ENCODE assay signal across 2 cellular contexts in the genomic region with DNA sequence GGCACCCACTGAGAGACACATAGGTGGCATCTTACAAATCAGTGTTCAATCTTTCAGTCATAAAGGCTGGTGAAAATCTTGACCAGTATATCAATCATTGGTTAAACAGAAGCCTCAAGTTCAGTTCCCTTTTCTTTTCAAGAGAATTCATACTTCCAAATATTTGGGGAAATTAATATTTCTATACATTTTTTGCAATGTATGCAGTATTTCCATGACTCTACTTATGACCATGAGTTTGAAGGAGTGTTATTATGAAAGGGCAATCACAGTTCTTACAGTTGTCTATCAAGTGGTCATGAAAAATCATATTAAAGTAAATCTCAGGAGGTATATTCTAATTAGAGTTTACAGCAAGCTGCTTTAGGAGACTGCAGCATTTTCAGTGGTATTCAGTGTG.
TF ChIP-seq lines count a peak whose summit lies in the region.

No MANE protein-coding gene starts in this region.

TF ChIP-seq in HepG2, 621 proteins besides CTCF, POLR2A, EP300 and RAD21 (continued from another document):
- TF ChIP-seq ZBTB40 (IDR thresholded peaks at IDR 0.05) (no peak), ZBTB40 (CRISPR knock-in tag; IDR thresholded peaks at IDR 0.05) (no peak), RXRA (CRISPR knock-in tag; IDR thresholded peaks at IDR 0.05) (no peak), ZNF772 (CRISPR knock-in tag; IDR thresholded peaks at IDR 0.05) (no peak), ZKSCAN5 (CRISPR knock-in tag; IDR thresholded peaks at IDR 0.05) (no peak), ZNF766 (CRISPR knock-in tag; IDR thresholded peaks at IDR 0.05; ENCODE audit: borderline replicate concordance) (no peak), MAFF (IDR thresholded peaks at IDR 0.05; ENCODE audit: low read depth, low read length) (peak; percentile 58), ZNF232 (CRISPR knock-in tag; IDR thresholded peaks at IDR 0.05; ENCODE audit: borderline replicate concordance) (no peak)
- TF ChIP-seq, protein P1, sequence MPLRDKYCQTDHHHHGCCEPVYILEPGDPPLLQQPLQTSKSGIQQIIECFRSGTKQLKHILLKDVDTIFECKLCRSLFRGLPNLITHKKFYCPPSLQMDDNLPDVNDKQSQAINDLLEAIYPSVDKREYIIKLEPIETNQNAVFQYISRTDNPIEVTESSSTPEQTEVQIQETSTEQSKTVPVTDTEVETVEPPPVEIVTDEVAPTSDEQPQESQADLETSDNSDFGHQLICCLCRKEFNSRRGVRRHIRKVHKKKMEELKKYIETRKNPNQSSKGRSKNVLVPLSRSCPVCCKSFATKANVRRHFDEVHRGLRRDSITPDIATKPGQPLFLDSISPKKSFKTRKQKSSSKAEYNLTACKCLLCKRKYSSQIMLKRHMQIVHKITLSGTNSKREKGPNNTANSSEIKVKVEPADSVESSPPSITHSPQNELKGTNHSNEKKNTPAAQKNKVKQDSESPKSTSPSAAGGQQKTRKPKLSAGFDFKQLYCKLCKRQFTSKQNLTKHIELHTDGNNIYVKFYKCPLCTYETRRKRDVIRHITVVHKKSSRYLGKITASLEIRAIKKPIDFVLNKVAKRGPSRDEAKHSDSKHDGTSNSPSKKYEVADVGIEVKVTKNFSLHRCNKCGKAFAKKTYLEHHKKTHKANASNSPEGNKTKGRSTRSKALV (CRISPR knock-in tag; IDR thresholded peaks at IDR 0.05), result no peak

TF ChIP-seq in K562, 482 proteins besides CTCF, POLR2A, EP300 and RAD21 (continued from another document):
- TF ChIP-seq, protein P2, sequence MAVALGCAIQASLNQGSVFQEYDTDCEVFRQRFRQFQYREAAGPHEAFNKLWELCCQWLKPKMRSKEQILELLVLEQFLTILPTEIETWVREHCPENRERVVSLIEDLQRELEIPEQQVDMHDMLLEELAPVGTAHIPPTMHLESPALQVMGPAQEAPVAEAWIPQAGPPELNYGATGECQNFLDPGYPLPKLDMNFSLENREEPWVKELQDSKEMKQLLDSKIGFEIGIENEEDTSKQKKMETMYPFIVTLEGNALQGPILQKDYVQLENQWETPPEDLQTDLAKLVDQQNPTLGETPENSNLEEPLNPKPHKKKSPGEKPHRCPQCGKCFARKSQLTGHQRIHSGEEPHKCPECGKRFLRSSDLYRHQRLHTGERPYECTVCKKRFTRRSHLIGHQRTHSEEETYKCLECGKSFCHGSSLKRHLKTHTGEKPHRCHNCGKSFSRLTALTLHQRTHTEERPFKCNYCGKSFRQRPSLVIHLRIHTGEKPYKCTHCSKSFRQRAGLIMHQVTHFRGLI (CRISPR knock-in tag; IDR thresholded peaks at IDR 0.05), result no peak
- TF ChIP-seq C11orf30 (IDR thresholded peaks at IDR 0.05; ENCODE audit: low read depth) (peak; percentile 12; the same call in 1 of the 2 replicates), SAP30 (IDR thresholded peaks at IDR 0.05; ENCODE audit: borderline replicate concordance, insufficient read depth, low read depth, low read length, poor library complexity, severe bottlenecking) (no peak), MAFK (IDR thresholded peaks at IDR 0.05; ENCODE audit: low read length) (peak; percentile 39; the same call in 1 of the 2 replicates), ZNF77 (CRISPR knock-in tag; IDR thresholded peaks at IDR 0.05) (no peak), ZZZ3 (IDR thresholded peaks at IDR 0.05) (no peak), ZNF316 (IDR thresholded peaks at IDR 0.05) (peak; percentile 59)
- TF ChIP-seq, protein P3, sequence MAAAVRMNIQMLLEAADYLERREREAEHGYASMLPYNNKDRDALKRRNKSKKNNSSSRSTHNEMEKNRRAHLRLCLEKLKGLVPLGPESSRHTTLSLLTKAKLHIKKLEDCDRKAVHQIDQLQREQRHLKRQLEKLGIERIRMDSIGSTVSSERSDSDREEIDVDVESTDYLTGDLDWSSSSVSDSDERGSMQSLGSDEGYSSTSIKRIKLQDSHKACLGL (CRISPR knock-in tag; IDR thresholded peaks at IDR 0.05; ENCODE audit: borderline replicate concordance, poor library complexity, severe bottlenecking), result no peak
- TF ChIP-seq, protein P4, sequence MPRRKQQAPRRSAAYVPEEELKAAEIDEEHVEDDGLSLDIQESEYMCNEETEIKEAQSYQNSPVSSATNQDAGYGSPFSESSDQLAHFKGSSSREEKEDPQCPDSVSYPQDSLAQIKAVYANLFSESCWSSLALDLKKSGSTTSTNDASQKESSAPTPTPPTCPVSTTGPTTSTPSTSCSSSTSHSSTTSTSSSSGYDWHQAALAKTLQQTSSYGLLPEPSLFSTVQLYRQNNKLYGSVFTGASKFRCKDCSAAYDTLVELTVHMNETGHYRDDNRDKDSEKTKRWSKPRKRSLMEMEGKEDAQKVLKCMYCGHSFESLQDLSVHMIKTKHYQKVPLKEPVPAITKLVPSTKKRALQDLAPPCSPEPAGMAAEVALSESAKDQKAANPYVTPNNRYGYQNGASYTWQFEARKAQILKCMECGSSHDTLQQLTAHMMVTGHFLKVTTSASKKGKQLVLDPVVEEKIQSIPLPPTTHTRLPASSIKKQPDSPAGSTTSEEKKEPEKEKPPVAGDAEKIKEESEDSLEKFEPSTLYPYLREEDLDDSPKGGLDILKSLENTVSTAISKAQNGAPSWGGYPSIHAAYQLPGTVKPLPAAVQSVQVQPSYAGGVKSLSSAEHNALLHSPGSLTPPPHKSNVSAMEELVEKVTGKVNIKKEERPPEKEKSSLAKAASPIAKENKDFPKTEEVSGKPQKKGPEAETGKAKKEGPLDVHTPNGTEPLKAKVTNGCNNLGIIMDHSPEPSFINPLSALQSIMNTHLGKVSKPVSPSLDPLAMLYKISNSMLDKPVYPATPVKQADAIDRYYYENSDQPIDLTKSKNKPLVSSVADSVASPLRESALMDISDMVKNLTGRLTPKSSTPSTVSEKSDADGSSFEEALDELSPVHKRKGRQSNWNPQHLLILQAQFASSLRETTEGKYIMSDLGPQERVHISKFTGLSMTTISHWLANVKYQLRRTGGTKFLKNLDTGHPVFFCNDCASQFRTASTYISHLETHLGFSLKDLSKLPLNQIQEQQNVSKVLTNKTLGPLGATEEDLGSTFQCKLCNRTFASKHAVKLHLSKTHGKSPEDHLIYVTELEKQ (CRISPR knock-in tag; IDR thresholded peaks at IDR 0.05), result no peak
